Comparison of ENCODE assay signal across 13 cellular contexts in genomic region chr1:215569987-215570824, GRCh38. TPM values are rescaled to one million over a fixed set of nuclear protein-coding genes. Genes with fewer than 3 reads are reported as not detected.
DNase-seq lines count a peak whose midpoint lies in the region; ATAC-seq and TF ChIP-seq lines count a peak whose summit lies in the region.
"Had no signal": no experiment of that assay in that cellular context is flagged by ENCODE, and none has a peak within 500 bp of the region (broad histone marks: within the 10 kb centered on the region; RNA-seq: fewer than 3 reads in every experiment).

No MANE protein-coding gene starts in this region.

- H3K4me2 ChIP-seq in hepatocyte, result peak overlapping the region; percentile 84

- no peak for ATAC-seq in heart left ventricle
- peak; percentile 50 for ATAC-seq in activated T-helper 17 cell treated with anti-CD3 and anti-CD28 coated beads, Interleukin-2, amount 50 U/mL, for 72 hours (replicated peaks)
- no peak for ATAC-seq in GM18907 (IDR thresholded peaks at IDR 0.05; ENCODE audit: unreplicated experiment)
- ATAC-seq in GM18520 (IDR thresholded peaks at IDR 0.05; ENCODE audit: unreplicated experiment), result no peak
- ATAC-seq: stimulated activated effector memory CD8-positive, alpha-beta T cell treated with anti-CD3 and anti-CD28 coated beads, Interleukin-12 subunit alpha, Interleukin-12 subunit beta, amount 100 ng/mL, for 72 hours had no signal

- no peak overlapping the region for H2AFZ ChIP-seq in hepatocyte

- TF ChIP-seq POLR2A in heart left ventricle (IDR thresholded peaks at IDR 0.05), result no peak

- peaks cover 28% of the 10 kb centered on the region for H4K20me1 ChIP-seq in hepatocyte (ENCODE audit: insufficient read depth, poor library complexity, severe bottlenecking)

- TF ChIP-seq CTCF in left ventricle myocardium inferior (IDR thresholded peaks at IDR 0.05; ENCODE audit: borderline replicate concordance) (no peak), heart left ventricle (IDR thresholded peaks at IDR 0.05) (no peak), hepatocyte (IDR thresholded peaks at IDR 0.05; ENCODE audit: poor library complexity) (no peak)

- H3K36me3 Mint-ChIP-seq in activated T-helper 17 cell treated with anti-CD3 and anti-CD28 coated beads, Interleukin-2, amount 50 U/mL, for 72 hours (ENCODE audit: low read depth), result no peaks in the 10 kb centered on the region
- H3K36me3 Mint-ChIP-seq: stimulated activated effector memory CD8-positive, alpha-beta T cell treated with anti-CD3 and anti-CD28 coated beads, Interleukin-12 subunit alpha, Interleukin-12 subunit beta, amount 100 ng/mL, for 72 hours had no signal

- no peak overlapping the region for H3K27ac Mint-ChIP-seq in activated T-helper 17 cell treated with anti-CD3 and anti-CD28 coated beads, Interleukin-2, amount 50 U/mL, for 72 hours
- H3K27ac Mint-ChIP-seq: B cell; stimulated activated effector memory CD8-positive, alpha-beta T cell treated with anti-CD3 and anti-CD28 coated beads, Interleukin-12 subunit alpha, Interleukin-12 subunit beta, amount 100 ng/mL, for 72 hours had no signal

- intact Hi-C loops in left ventricle myocardium inferior (cut with micrococcal nuclease), result no loop called here
- intact Hi-C loops in heart left ventricle (cut with DNase I), result loop anchor here in 1 of 10 donors (5.0 kb wide), 1 partner anchor 37 kb away; no protein-coding TSS in a partner anchor

- H3K9me3 Mint-ChIP-seq in activated T-helper 17 cell treated with anti-CD3 and anti-CD28 coated beads, Interleukin-2, amount 50 U/mL, for 72 hours, result no peaks in the 10 kb centered on the region
- H3K9me3 Mint-ChIP-seq: stimulated activated effector memory CD8-positive, alpha-beta T cell treated with anti-CD3 and anti-CD28 coated beads, Interleukin-12 subunit alpha, Interleukin-12 subunit beta, amount 100 ng/mL, for 72 hours had no signal

- H3K36me3 ChIP-seq in left ventricle myocardium inferior (no peaks in the 10 kb centered on the region), heart left ventricle (peaks cover 0 to 9% (median 0%) of the 10 kb centered on the region in 9 donors), hepatocyte (replicated peaks; ENCODE audit: insufficient read depth, low read depth) (no peaks in the 10 kb centered on the region)

- H3K27ac ChIP-seq in left ventricle myocardium inferior (replicated peaks) (peak overlapping the region; percentile 94), heart left ventricle (peak overlapping the region in 1 of 12 donors; percentile 90), hepatocyte (peak overlapping the region; percentile 97)

- DNase-seq in left ventricle myocardium inferior (no peak), heart left ventricle (no peak), hepatocyte (ENCODE audit: low spot score) (no peak), DMS 273 (lab: John Stamatoyannopoulos, UW; ENCODE audit: unreplicated experiment) (no peak), NCI-H446 treated with DMSO at 0.1 percent for 48 hours (lab: John Stamatoyannopoulos, UW) (no peak)
- DNase-seq: activated T-cell treated with anti-CD3 and anti-CD28 coated beads for 4 hours, dermis blood vessel endothelial cell, NCI-H1436 treated with DMSO at 0.1 percent for 48 hours had no signal

- peak overlapping the region; percentile 87 for H3K4me3 ChIP-seq in left ventricle myocardium inferior
- H3K4me3 ChIP-seq in heart left ventricle, result peak overlapping the region in 1 of 12 donors; percentile 92
- peak overlapping the region; percentile 4 for H3K4me3 ChIP-seq in hepatocyte

- no peaks in the 10 kb centered on the region for H3K27me3 ChIP-seq in left ventricle myocardium inferior (ENCODE audit: low read depth)
- no peaks in the 10 kb centered on the region for H3K27me3 ChIP-seq in heart left ventricle
- H3K27me3 ChIP-seq in hepatocyte, result no peaks in the 10 kb centered on the region

- peaks cover 10% of the 10 kb centered on the region for H3K4me1 Mint-ChIP-seq in activated T-helper 17 cell treated with anti-CD3 and anti-CD28 coated beads, Interleukin-2, amount 50 U/mL, for 72 hours

- peaks cover 64% of the 10 kb centered on the region for H3K4me1 ChIP-seq in left ventricle myocardium inferior
- H3K4me1 ChIP-seq in heart left ventricle, result peaks cover 0 to 52% (median 40%) of the 10 kb centered on the region in 12 donors
- H3K4me1 ChIP-seq in hepatocyte (ENCODE audit: insufficient read depth), result peaks cover 29% of the 10 kb centered on the region

- no peaks in the 10 kb centered on the region for H3K9me2 ChIP-seq in hepatocyte (replicated peaks; ENCODE audit: insufficient read depth)

- peak overlapping the region; percentile 7 for H3K4me3 Mint-ChIP-seq in activated T-helper 17 cell treated with anti-CD3 and anti-CD28 coated beads, Interleukin-2, amount 50 U/mL, for 72 hours
- H3K4me3 Mint-ChIP-seq: B cell; stimulated activated effector memory CD8-positive, alpha-beta T cell treated with anti-CD3 and anti-CD28 coated beads, Interleukin-12 subunit alpha, Interleukin-12 subunit beta, amount 100 ng/mL, for 72 hours had no signal

- no peaks in the 10 kb centered on the region for H3K9me3 ChIP-seq in left ventricle myocardium inferior (replicated peaks)
- no peaks in the 10 kb centered on the region for H3K9me3 ChIP-seq in heart left ventricle
- H3K9me3 ChIP-seq in hepatocyte (ENCODE audit: low read depth), result no peaks in the 10 kb centered on the region

- WGBS in heart left ventricle, 4 donors, result 53 to 67% (median 57%) methylated on average over 3 of the region's 3 CpGs
- 83% methylated on average over 3 of the region's 3 CpGs for WGBS in hepatocyte (ENCODE audit: low lambda C conversion rate, missing lambda C conversion rate)

- H3K79me2 ChIP-seq in hepatocyte, result peaks cover 80% of the 10 kb centered on the region

- peaks cover 14% of the 10 kb centered on the region for H3K27me3 Mint-ChIP-seq in activated T-helper 17 cell treated with anti-CD3 and anti-CD28 coated beads, Interleukin-2, amount 50 U/mL, for 72 hours

RNA-seq across cellular contexts. Expression of gene KCTD3, which starts 3.1 kb away (rescaled TPM):
- total RNA-seq in left ventricle myocardium inferior (11.2 TPM), heart left ventricle (10 to 100 TPM; 13.2 to 22.5 (median 18.8) TPM), hepatocyte (55.3 and 61.2 TPM in 2 replicates)
- polyA plus RNA-seq in heart left ventricle (10 to 100 TPM; 11.1 to 14.2 TPM), hepatocyte (32.3 and 36.7 TPM in 2 replicates)
- total RNA-seq in activated T-helper 17 cell treated with anti-CD3 and anti-CD28 coated beads, Interleukin-2, amount 50 U/mL, for 72 hours, result 1 to 10 TPM in 1 of 2 donors, under 1 TPM in 1; 0.74 to 2.5 TPM
